In the genomic region with DNA sequence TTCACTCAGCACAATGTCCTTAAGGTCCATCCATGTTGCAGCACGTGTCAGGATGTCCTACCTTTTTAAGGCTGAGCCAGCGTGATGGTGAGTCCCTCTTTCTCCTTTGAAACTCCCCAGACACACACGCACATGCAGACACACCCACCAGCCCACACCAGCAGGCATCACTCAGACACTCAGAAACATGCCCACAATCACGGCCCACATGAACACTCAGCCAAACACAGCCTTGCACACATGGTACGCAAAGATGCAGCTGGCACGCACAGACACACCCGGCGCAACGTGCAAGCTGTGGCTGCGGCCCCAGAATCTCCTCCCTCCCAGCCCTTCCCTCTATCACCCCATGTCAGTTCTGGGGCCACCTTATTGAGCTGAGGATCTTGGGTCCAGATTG, we compare ENCODE assay signal across 1 cellular context.
TF ChIP-seq lines count a peak whose summit lies in the region.

No MANE protein-coding gene starts in this region.

TF ChIP-seq in H1, 55 proteins besides CTCF, POLR2A, EP300 and RAD21:
- TF ChIP-seq SUZ12 (IDR thresholded peaks at IDR 0.05; ENCODE audit: low read length), result no peak
- TF ChIP-seq EZH2 (IDR thresholded peaks at IDR 0.05; ENCODE audit: low read depth, low read length, severe bottlenecking), result no peak
- no peak for TF ChIP-seq SRF (IDR thresholded peaks at IDR 0.05; ENCODE audit: low read depth, low read length)
- TF ChIP-seq SIRT6 (IDR thresholded peaks at IDR 0.05; ENCODE audit: low read length), result no peak
TF ChIP-seq in H1: peak in this region for 0.
